Comparison of ENCODE assay signal across 9 cellular contexts in the genomic region with DNA sequence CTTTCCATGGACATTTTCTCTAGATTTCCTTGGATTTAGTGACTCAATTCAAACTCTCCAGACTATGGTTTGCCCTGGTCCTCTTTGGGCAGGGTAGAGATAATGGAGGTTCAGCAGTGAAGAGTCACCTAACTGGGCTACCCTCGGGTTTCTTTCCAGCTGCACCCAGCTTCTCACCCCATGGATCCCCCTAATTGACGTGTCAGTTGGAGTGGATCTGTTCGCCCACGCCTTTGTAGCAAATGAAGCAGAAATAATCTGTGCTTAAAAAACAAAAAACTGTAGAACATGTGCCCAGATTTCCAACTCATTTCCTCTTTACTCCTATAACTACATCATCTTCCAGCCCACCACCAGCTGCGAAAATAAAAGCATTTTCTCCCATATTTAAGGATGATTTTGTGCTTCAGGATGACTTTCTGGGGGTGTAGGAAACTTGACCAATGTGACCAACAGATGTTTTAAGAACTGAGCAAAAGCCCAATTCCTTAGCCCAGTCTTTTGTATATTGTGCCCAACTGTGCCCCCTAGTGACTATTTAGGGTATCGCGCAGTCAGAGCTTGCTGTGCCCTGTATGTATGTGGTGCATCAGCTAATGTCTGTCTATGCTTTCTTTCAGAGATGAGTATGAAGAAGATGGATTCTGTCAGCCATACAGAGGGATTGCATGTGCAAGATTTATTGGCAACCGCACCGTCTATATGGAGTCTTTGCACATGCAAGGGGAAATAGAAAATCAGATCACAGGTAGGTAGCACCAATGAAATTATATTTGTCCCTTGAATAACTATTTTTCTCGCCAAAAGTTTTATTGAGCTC.
DNase-seq lines count a peak whose midpoint lies in the region; ATAC-seq and TF ChIP-seq lines count a peak whose summit lies in the region.
"Had no signal": no experiment of that assay in that cellular context is flagged by ENCODE, and none has a peak within 500 bp of the region (broad histone marks: within the 10 kb centered on the region; RNA-seq: fewer than 3 reads in every experiment).

No MANE protein-coding gene starts in this region.

- H3K9me3 ChIP-seq in HEK293 (ENCODE audit: control insufficient read depth, insufficient read depth, low read depth, low read length), result no peaks in the 10 kb centered on the region
- H3K9me3 ChIP-seq in ascending aorta, result no peaks in the 10 kb centered on the region
- no peaks in the 10 kb centered on the region for H3K9me3 ChIP-seq in hepatocyte (ENCODE audit: low read depth)

- 51% methylated on average over 10 of the region's 10 CpGs for WGBS in hepatocyte (ENCODE audit: low lambda C conversion rate, missing lambda C conversion rate)

- H3K36me3 ChIP-seq in HEK293 (ENCODE audit: control insufficient read depth in 2 of 2, insufficient read depth in 1 of 2, low read length in 2 of 2), result no peaks in the 10 kb centered on the region
- peaks cover 0 to 16% of the 10 kb centered on the region in 2 donors for H3K36me3 ChIP-seq in ascending aorta
- no peaks in the 10 kb centered on the region for H3K36me3 ChIP-seq in hepatocyte (replicated peaks; ENCODE audit: insufficient read depth, low read depth)

- H3K4me2 ChIP-seq in hepatocyte, result no peak overlapping the region

- CTCF ChIA-PET in HEK293 (lab: Yijun Ruan, JAX), result interaction anchor here (0.6 to 3.0 kb wide), 56 partner anchors 9 to 1060 kb away, joined by 3 to 32 read pairs (median 4); partner anchors contain the start of gene ROR1

- no peaks in the 10 kb centered on the region for H3K79me2 ChIP-seq in hepatocyte

- intact Hi-C loops in ascending aorta (cut with DNase I), result loop anchor here (1.0 to 5.0 kb wide), 4 partner anchors 90 to 363 kb away; partner anchors contain the start of gene ROR1

- no peaks in the 10 kb centered on the region for H3K9me2 ChIP-seq in hepatocyte (replicated peaks; ENCODE audit: insufficient read depth)

- H3K27me3 ChIP-seq in ascending aorta (no peaks in the 10 kb centered on the region), hepatocyte (no peaks in the 10 kb centered on the region)

- POLR2A ChIA-PET in HEK293 (lab: Yijun Ruan, JAX), result no interaction called here

- ATAC-seq in GM21717 (IDR thresholded peaks at IDR 0.05; ENCODE audit: unreplicated experiment), result no peak

- TF ChIP-seq CTCF in HEK293 (tag by site-specific recombination; IDR thresholded peaks at IDR 0.05) (peak; percentile 73), ascending aorta (IDR thresholded peaks at IDR 0.05) (peak; percentile 83 to 90 (median 88)), hepatocyte (IDR thresholded peaks at IDR 0.05; ENCODE audit: poor library complexity) (peak; percentile 89)

- H3K27ac ChIP-seq in HEK293 (ENCODE audit: extremely low read depth, low read depth, low read length) (no peak overlapping the region), ascending aorta (peak overlapping the region; percentile 37 to 64), hepatocyte (no peak overlapping the region)

- H3K4me1 ChIP-seq in HEK293 (ENCODE audit: control insufficient read depth, insufficient read depth, low read length) (no peaks in the 10 kb centered on the region), ascending aorta (peaks cover 4 to 42% of the 10 kb centered on the region in 2 donors), hepatocyte (ENCODE audit: insufficient read depth) (peaks cover 17% of the 10 kb centered on the region)

- no peak overlapping the region for H2AFZ ChIP-seq in hepatocyte

- H4K20me1 ChIP-seq in hepatocyte (ENCODE audit: insufficient read depth, poor library complexity, severe bottlenecking), result no peaks in the 10 kb centered on the region

- DNase-seq in GM03348 (ENCODE audit: low spot score), result peak; percentile 81
- peak; percentile 61 for DNase-seq in NCI-H1105 treated with DMSO at 0.1 percent for 48 hours (lab: John Stamatoyannopoulos, UW)
- DNase-seq in T-helper 1 cell, result peak; percentile 7 to 59 (median 39)
- peak; percentile 23 to 90 for DNase-seq in ascending aorta (ENCODE audit: low spot score in 2 of 2)
- peak; percentile 86 for DNase-seq in hepatocyte (ENCODE audit: low spot score)
- DNase-seq in skeletal muscle cell (ENCODE audit: low read depth), result peak; percentile 91

- H3K4me3 ChIP-seq in HEK293 (ENCODE audit: low read depth, low read length) (no peak overlapping the region), ascending aorta (no peak overlapping the region), hepatocyte (no peak overlapping the region), skeletal muscle cell (ENCODE audit: low read depth, low read length) (no peak overlapping the region)
- H3K4me3 ChIP-seq: skin epidermis had no signal

TF ChIP-seq in HEK293, 187 proteins besides CTCF, POLR2A, EP300 and RAD21 (continues in another document):
- TF ChIP-seq ZNF654 (tag by site-specific recombination; IDR thresholded peaks at IDR 0.05; ENCODE audit: low read depth), result peak; percentile 93
- TF ChIP-seq, protein P1, sequence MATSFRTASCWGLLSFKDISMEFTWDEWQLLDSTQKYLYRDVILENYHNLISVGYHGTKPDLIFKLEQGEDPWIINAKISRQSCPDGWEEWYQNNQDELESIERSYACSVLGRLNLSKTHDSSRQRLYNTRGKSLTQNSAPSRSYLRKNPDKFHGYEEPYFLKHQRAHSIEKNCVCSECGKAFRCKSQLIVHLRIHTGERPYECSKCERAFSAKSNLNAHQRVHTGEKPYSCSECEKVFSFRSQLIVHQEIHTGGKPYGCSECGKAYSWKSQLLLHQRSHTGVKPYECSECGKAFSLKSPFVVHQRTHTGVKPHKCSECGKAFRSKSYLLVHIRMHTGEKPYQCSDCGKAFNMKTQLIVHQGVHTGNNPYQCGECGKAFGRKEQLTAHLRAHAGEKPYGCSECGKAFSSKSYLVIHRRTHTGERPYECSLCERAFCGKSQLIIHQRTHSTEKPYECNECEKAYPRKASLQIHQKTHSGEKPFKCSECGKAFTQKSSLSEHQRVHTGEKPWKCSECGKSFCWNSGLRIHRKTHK (tag by site-specific recombination; IDR thresholded peaks at IDR 0.05), result no peak
- TF ChIP-seq ZFHX2 (tag by site-specific recombination; conservative IDR thresholded peaks at IDR 0.05), result 0 out of 2 replicates have a peak, but pooled peaks have one; percentile 11
- peak; percentile 78 for TF ChIP-seq SCRT2 (tag by site-specific recombination; IDR thresholded peaks at IDR 0.05)
- peak; percentile 65 for TF ChIP-seq ZBTB17 (tag by site-specific recombination; IDR thresholded peaks at IDR 0.05)
- TF ChIP-seq ZNF776 (tag by site-specific recombination; IDR thresholded peaks at IDR 0.05; ENCODE audit: borderline replicate concordance), result no peak
- TF ChIP-seq, protein P2, sequence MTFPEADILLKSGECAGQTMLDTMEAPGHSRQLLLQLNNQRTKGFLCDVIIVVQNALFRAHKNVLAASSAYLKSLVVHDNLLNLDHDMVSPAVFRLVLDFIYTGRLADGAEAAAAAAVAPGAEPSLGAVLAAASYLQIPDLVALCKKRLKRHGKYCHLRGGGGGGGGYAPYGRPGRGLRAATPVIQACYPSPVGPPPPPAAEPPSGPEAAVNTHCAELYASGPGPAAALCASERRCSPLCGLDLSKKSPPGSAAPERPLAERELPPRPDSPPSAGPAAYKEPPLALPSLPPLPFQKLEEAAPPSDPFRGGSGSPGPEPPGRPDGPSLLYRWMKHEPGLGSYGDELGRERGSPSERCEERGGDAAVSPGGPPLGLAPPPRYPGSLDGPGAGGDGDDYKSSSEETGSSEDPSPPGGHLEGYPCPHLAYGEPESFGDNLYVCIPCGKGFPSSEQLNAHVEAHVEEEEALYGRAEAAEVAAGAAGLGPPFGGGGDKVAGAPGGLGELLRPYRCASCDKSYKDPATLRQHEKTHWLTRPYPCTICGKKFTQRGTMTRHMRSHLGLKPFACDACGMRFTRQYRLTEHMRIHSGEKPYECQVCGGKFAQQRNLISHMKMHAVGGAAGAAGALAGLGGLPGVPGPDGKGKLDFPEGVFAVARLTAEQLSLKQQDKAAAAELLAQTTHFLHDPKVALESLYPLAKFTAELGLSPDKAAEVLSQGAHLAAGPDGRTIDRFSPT (tag by site-specific recombination; IDR thresholded peaks at IDR 0.05), result no peak
- peak; percentile 23; the same call in 1 of the 2 replicates for TF ChIP-seq ZNF449 (tag by site-specific recombination; IDR thresholded peaks at IDR 0.05)
- TF ChIP-seq ZNF2 (tag by site-specific recombination; IDR thresholded peaks at IDR 0.05), result 0 out of 2 replicates have a peak, but pooled peaks have one; percentile 22
- peak; percentile 67 for TF ChIP-seq ZNF660 (tag by site-specific recombination; IDR thresholded peaks at IDR 0.05)
- 0 out of 2 replicates have a peak, but pooled peaks have one; percentile 16 for TF ChIP-seq ZNF692 (tag by site-specific recombination; IDR thresholded peaks at IDR 0.05)

Comparison
In these comparisons a context has a peak if more than half of its experiments do, and no peak if none do; other contexts are left out.
1. DNase-seq: peak in every context shown above with its lines; median percentile 91 in skeletal muscle cell; 86 in hepatocyte; 81 in GM03348; 61 in NCI-H1105 treated with DMSO at 0.1 percent for 48 hours; 56 in ascending aorta; 39 in T-helper 1 cell.
2. H3K27ac ChIP-seq: peak in ascending aorta (2 of 2); none in HEK293 (single experiment) and hepatocyte (single experiment).
3. Peak in every context shown above with its lines, with median percentiles within 50 percentile points of each other: CTCF ChIP-seq.